Comparison of ENCODE assay signal across 18 cellular contexts in the genomic region with DNA sequence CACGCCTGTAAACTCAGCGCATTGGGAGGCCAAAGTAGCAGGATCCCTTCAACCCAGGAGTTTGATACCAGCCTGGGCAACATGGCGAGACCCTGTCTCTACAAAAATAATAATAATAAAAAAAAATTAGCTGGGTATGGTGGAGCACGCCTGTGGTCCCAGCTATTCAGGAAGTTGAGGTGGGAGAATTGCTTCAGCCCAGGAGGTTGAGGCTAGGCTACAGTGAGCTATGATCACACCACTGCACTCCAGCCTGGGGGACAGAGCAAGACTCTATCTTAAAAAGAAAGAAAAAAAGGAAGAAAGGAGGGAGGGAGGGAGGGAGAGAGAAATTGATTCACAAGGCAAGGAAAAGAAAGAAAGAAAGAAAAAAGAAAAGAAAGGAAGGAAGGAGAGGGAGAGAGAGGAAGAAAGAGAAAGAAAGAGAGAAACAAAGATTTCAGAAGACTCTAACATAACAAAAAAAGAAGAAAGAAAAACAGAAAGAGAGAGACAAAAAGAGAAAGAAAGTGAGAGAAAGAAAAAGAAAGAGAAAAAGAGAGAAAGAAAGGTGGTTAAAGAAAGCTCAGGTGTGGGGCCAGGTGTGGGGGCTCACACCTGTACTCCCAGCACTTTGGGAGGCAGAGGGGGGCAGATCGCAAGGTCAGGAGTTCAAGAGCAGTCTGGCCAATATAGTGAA. TPM values are rescaled to one million over a fixed set of nuclear protein-coding genes. Genes with fewer than 3 reads are reported as not detected.
DNase-seq lines count a peak whose midpoint lies in the region; TF ChIP-seq lines count a peak whose summit lies in the region.
"Had no signal": no experiment of that assay in that cellular context is flagged by ENCODE, and none has a peak within 500 bp of the region (broad histone marks: within the 10 kb centered on the region; RNA-seq: fewer than 3 reads in every experiment).

No MANE protein-coding gene starts in this region.

- 0 out of 2 replicates have a peak, but pooled peaks cover 3% of the 10 kb centered on the region for H3K4me1 ChIP-seq in HEK293 (ENCODE audit: control insufficient read depth, insufficient read depth, low read length)
- H3K4me1 ChIP-seq in neutrophil (ENCODE audit: control insufficient read depth in 1 of 2, insufficient read depth in 1 of 2, low read depth in 1 of 2, low read length in 1 of 2), result peaks cover 55 to 62% of the 10 kb centered on the region in 2 experiments

- H3K4me3 Mint-ChIP-seq in T-helper 2 cell treated with Interferon-gamma antibody and Interleukin-4, amounts not matched to agents 5 μg/mL and 100 μg/mL, for 36 hours, result peak overlapping the region; percentile 32
- H3K4me3 Mint-ChIP-seq in activated naive CD8-positive, alpha-beta T cell treated with anti-CD3 and anti-CD28 coated beads for 36 hours, result peak overlapping the region; percentile 30
- H3K4me3 Mint-ChIP-seq: activated B cell treated with CpG ODN at 0.5 μM for 24 hours had no signal

- POLR2A ChIA-PET in HEK293 (lab: Yijun Ruan, JAX), result interaction anchor here (1.5 to 1.9 kb wide), 2 partner anchors 15 to 37 kb away, joined by 5 to 7 read pairs; partner anchors contain the start of gene MYH9
- POLR2A ChIA-PET in RWPE1 (lab: Yijun Ruan, JAX; ENCODE audit: low non-redundant PET), result no interaction called here

- H3K4me1 Mint-ChIP-seq in T-helper 2 cell treated with Interferon-gamma antibody and Interleukin-4, amounts not matched to agents 5 μg/mL and 100 μg/mL, for 36 hours (ENCODE audit: low read depth), result peaks cover 22% of the 10 kb centered on the region
- H3K4me1 Mint-ChIP-seq in activated naive CD8-positive, alpha-beta T cell treated with anti-CD3 and anti-CD28 coated beads for 36 hours, result peaks cover 29% of the 10 kb centered on the region

- H3K36me3 ChIP-seq in HEK293 (ENCODE audit: control insufficient read depth in 2 of 2, insufficient read depth in 1 of 2, low read length in 2 of 2), result no peaks in the 10 kb centered on the region
- no peaks in the 10 kb centered on the region for H3K36me3 ChIP-seq in neutrophil
- H3K36me3 ChIP-seq: gastroesophageal sphincter, right lobe of liver, tibial nerve had no signal

- DNase-seq in T-helper 2 cell treated with Interferon-gamma antibody and Interleukin-4, amounts not matched to agents 5 μg/mL and 100 μg/mL, for 36 hours (ENCODE audit: low spot score), result no peak
- DNase-seq in T-helper 2 cell (no peak), RWPE1 (ENCODE audit: low spot score) (no peak), cerebellar cortex (ENCODE audit: low spot score) (no peak), cerebellar nuclear complex (lab: John Stamatoyannopoulos, UW) (no peak)
- DNase-seq in activated naive CD8-positive, alpha-beta T cell treated with anti-CD3 and anti-CD28 coated beads for 36 hours, result no peak
- DNase-seq: activated B cell treated with CpG ODN at 0.5 μM for 24 hours; COR-L47; NCI-H1930; NCI-H524; PC-9; right lobe of liver; stimulated activated CD4-positive, alpha-beta T cell treated with anti-CD3 and anti-CD28 coated beads, Interleukin-4, amount 100 ng/mL, for 24 hours had no signal

- TF ChIP-seq CTCF in HEK293 (tag by site-specific recombination; IDR thresholded peaks at IDR 0.05) (no peak), neutrophil (IDR thresholded peaks at IDR 0.05) (no peak), RWPE1 (conservative IDR thresholded peaks at IDR 0.05; ENCODE audit: low read depth) (no peak)

- H3K4me3 ChIP-seq in HEK293 (ENCODE audit: low read depth, low read length), result no peak overlapping the region
- peak overlapping the region in 1 of 2 experiments; percentile 13 for H3K4me3 ChIP-seq in neutrophil (ENCODE audit: low read depth in 1 of 2, low read length in 1 of 2)
- H3K4me3 ChIP-seq: gastroesophageal sphincter, lung, PC-9, right lobe of liver, tibial nerve had no signal

- no peaks in the 10 kb centered on the region for H3K36me3 Mint-ChIP-seq in T-helper 2 cell treated with Interferon-gamma antibody and Interleukin-4, amounts not matched to agents 5 μg/mL and 100 μg/mL, for 36 hours (ENCODE audit: low read depth)
- H3K36me3 Mint-ChIP-seq in activated naive CD8-positive, alpha-beta T cell treated with anti-CD3 and anti-CD28 coated beads for 36 hours, result peaks cover 2% of the 10 kb centered on the region

- no peaks in the 10 kb centered on the region for H3K9me3 Mint-ChIP-seq in T-helper 2 cell treated with Interferon-gamma antibody and Interleukin-4, amounts not matched to agents 5 μg/mL and 100 μg/mL, for 36 hours
- no peaks in the 10 kb centered on the region for H3K9me3 Mint-ChIP-seq in activated naive CD8-positive, alpha-beta T cell treated with anti-CD3 and anti-CD28 coated beads for 36 hours
- H3K9me3 Mint-ChIP-seq: activated B cell treated with CpG ODN at 0.5 μM for 24 hours had no signal

- H3K9me3 ChIP-seq in HEK293 (ENCODE audit: control insufficient read depth, insufficient read depth, low read depth, low read length) (no peaks in the 10 kb centered on the region), neutrophil (no peaks in the 10 kb centered on the region)
- H3K9me3 ChIP-seq: gastroesophageal sphincter, right lobe of liver, tibial nerve had no signal

- no peaks in the 10 kb centered on the region for H3K27me3 Mint-ChIP-seq in T-helper 2 cell treated with Interferon-gamma antibody and Interleukin-4, amounts not matched to agents 5 μg/mL and 100 μg/mL, for 36 hours (ENCODE audit: low read depth)
- H3K27me3 Mint-ChIP-seq in activated naive CD8-positive, alpha-beta T cell treated with anti-CD3 and anti-CD28 coated beads for 36 hours, result no peaks in the 10 kb centered on the region
- H3K27me3 Mint-ChIP-seq: activated B cell treated with CpG ODN at 0.5 μM for 24 hours had no signal

- CTCF ChIA-PET in HEK293 (lab: Yijun Ruan, JAX), result interaction anchor here (0.6 to 1.7 kb wide), 4 partner anchors 25 to 45 kb away, joined by 3 to 6 read pairs (median 3); no protein-coding TSS in a partner anchor
- CTCF ChIA-PET in RWPE1 (lab: Yijun Ruan, JAX), result no interaction called here

- peak overlapping the region; percentile 26 for H3K27ac Mint-ChIP-seq in T-helper 2 cell treated with Interferon-gamma antibody and Interleukin-4, amounts not matched to agents 5 μg/mL and 100 μg/mL, for 36 hours
- peak overlapping the region; percentile 66 for H3K27ac Mint-ChIP-seq in activated naive CD8-positive, alpha-beta T cell treated with anti-CD3 and anti-CD28 coated beads for 36 hours
- H3K27ac Mint-ChIP-seq: activated B cell treated with CpG ODN at 0.5 μM for 24 hours had no signal

- H3K27ac ChIP-seq in HEK293 (ENCODE audit: extremely low read depth, low read depth, low read length) (no peak overlapping the region), neutrophil (peak overlapping the region; percentile 94), RWPE1 (no peak overlapping the region)
- H3K27ac ChIP-seq: gastroesophageal sphincter, PC-9 had no signal

- H3K27me3 ChIP-seq in neutrophil, result no peaks in the 10 kb centered on the region
- H3K27me3 ChIP-seq: gastroesophageal sphincter, right lobe of liver, tibial nerve had no signal

TF ChIP-seq in HEK293, 187 proteins besides CTCF, POLR2A, EP300 and RAD21 (continues in another document):
- TF ChIP-seq PRDM6 (tag by site-specific recombination; IDR thresholded peaks at IDR 0.05), result no peak
- TF ChIP-seq GLIS1 (tag by site-specific recombination; IDR thresholded peaks at IDR 0.05), result no peak
- TF ChIP-seq ZNF211 (tag by site-specific recombination; IDR thresholded peaks at IDR 0.05; ENCODE audit: low read depth), result no peak
- no peak for TF ChIP-seq ZBTB20 (tag by site-specific recombination; IDR thresholded peaks at IDR 0.05)
- no peak for TF ChIP-seq ZNF202 (tag by site-specific recombination; IDR thresholded peaks at IDR 0.05; ENCODE audit: borderline replicate concordance)
- no peak for TF ChIP-seq ZSCAN5A (tag by site-specific recombination; IDR thresholded peaks at IDR 0.05)
- peak; percentile 98 for TF ChIP-seq PRDM1 (tag by site-specific recombination; IDR thresholded peaks at IDR 0.05)
- peak; percentile 38; the same call in 1 of the 2 replicates for TF ChIP-seq ZNF121 (tag by site-specific recombination; IDR thresholded peaks at IDR 0.05)
- TF ChIP-seq ZNF169 (tag by site-specific recombination; IDR thresholded peaks at IDR 0.05), result no peak
- TF ChIP-seq SCRT1 (tag by site-specific recombination; IDR thresholded peaks at IDR 0.05; ENCODE audit: borderline replicate concordance), result no peak
- TF ChIP-seq ZNF416 (tag by site-specific recombination; IDR thresholded peaks at IDR 0.05), result no peak
- TF ChIP-seq TRIM28 (IDR thresholded peaks at IDR 0.05; ENCODE audit: borderline replicate concordance, low read length), result no peak

RNA-seq across cellular contexts. Expression of gene MYH9, which starts 37.3 kb away (rescaled TPM):
- total RNA-seq in activated naive CD8-positive, alpha-beta T cell treated with anti-CD3 and anti-CD28 coated beads for 36 hours, result 100 to 1,000 TPM; 551 to 554 TPM

RNA-seq across cellular contexts. Expression of gene TXN2, which starts 56.4 kb away (rescaled TPM):
- 100 to 1,000 TPM; 112 to 113 TPM for total RNA-seq in activated naive CD8-positive, alpha-beta T cell treated with anti-CD3 and anti-CD28 coated beads for 36 hours
